ENCODE assay signal across 9 cellular contexts in the genomic region with DNA sequence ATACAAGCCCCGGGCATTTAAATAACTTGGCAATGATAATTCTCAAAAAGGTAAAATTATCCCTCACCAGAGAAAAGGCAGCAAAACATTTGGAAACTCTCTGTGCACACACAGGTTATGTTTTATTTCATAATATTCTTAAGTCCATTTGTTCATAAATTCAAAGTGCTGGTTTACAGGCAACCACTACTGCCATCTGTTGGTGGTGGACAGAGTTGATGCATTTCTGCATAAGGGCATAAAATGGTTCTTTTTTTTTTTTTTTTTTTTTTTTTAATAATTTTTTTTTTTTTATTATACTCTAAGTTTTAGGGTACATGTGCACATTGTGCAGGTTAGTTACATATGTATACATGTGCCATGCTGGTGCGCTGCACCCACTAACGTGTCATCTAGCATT. TPM values are rescaled to one million over a fixed set of nuclear protein-coding genes. Genes with fewer than 3 reads are reported as not detected.
A peak's percentile ranks its signal among the peaks of the same experiment; 100 is the strongest.
DNase-seq lines count a peak whose midpoint lies in the region; ATAC-seq and TF ChIP-seq lines count a peak whose summit lies in the region.
"Had no signal": no experiment of that assay in that cellular context is flagged by ENCODE, and none has a peak within 500 bp of the region (broad histone marks: within the 10 kb centered on the region; RNA-seq: fewer than 3 reads in every experiment).

No MANE protein-coding gene starts in this region.

- TF ChIP-seq POLR2A in GM18505 (IDR thresholded peaks at IDR 0.05; ENCODE audit: borderline replicate concordance, extremely low read depth, insufficient read depth, insufficient read length), result no peak

- H3K9me3 Mint-ChIP-seq in activated CD4-positive, alpha-beta memory T cell treated with anti-CD3 and anti-CD28 coated beads, Interleukin-2, amount 10 ng/mL, durations not matched to agents 7 days and 5 days, result peaks cover 4% of the 10 kb centered on the region

- DNase-seq in GM03348 (ENCODE audit: low spot score), result peak; percentile 72
- DNase-seq in LHCN-M2 (ENCODE audit: low read depth), result peak; percentile 69
- DNase-seq in activated CD4-positive, alpha-beta memory T cell treated with anti-CD3 and anti-CD28 coated beads, Interleukin-2, amount 10 ng/mL, durations not matched to agents 7 days and 5 days, result peak; percentile 60
- DNase-seq in foreskin melanocyte, result peak; percentile 47
- peak; percentile 76 for DNase-seq in stimulated activated CD4-positive, alpha-beta T cell treated with anti-CD3 and anti-CD28 coated beads, Interleukin-4, amount 100 ng/mL, for 24 hours
- DNase-seq: activated B cell treated with CpG ODN at 0.5 μM for 24 hours had no signal

- no peak overlapping the region for H3K4me3 Mint-ChIP-seq in activated CD4-positive, alpha-beta memory T cell treated with anti-CD3 and anti-CD28 coated beads, Interleukin-2, amount 10 ng/mL, durations not matched to agents 7 days and 5 days
- H3K4me3 Mint-ChIP-seq: activated B cell treated with CpG ODN at 0.5 μM for 24 hours had no signal

- POLR2A ChIA-PET in activated CD4-positive, alpha-beta memory T cell treated with anti-CD3 and anti-CD28 coated beads, Interleukin-2, amount 10 ng/mL, durations not matched to agents 7 days and 5 days (lab: Charles Lee), result no interaction called here

- peaks cover 6% of the 10 kb centered on the region for H3K4me1 Mint-ChIP-seq in activated CD4-positive, alpha-beta memory T cell treated with anti-CD3 and anti-CD28 coated beads, Interleukin-2, amount 10 ng/mL, durations not matched to agents 7 days and 5 days
- H3K4me1 Mint-ChIP-seq: activated B cell treated with CpG ODN at 0.5 μM for 24 hours had no signal

- no peak overlapping the region for H3K27ac Mint-ChIP-seq in activated CD4-positive, alpha-beta memory T cell treated with anti-CD3 and anti-CD28 coated beads, Interleukin-2, amount 10 ng/mL, durations not matched to agents 7 days and 5 days
- H3K27ac Mint-ChIP-seq: activated B cell treated with CpG ODN at 0.5 μM for 24 hours had no signal

- no peak for ATAC-seq in HG03196 (IDR thresholded peaks at IDR 0.05; ENCODE audit: unreplicated experiment)
- ATAC-seq in GM18505 (IDR thresholded peaks at IDR 0.05; ENCODE audit: unreplicated experiment), result no peak
- ATAC-seq in GM21737 (IDR thresholded peaks at IDR 0.05; ENCODE audit: unreplicated experiment), result no peak

- CTCF ChIA-PET in activated CD4-positive, alpha-beta memory T cell treated with anti-CD3 and anti-CD28 coated beads, Interleukin-2, amount 10 ng/mL, durations not matched to agents 7 days and 5 days (lab: Charles Lee), result interaction anchor here (0.6 to 0.7 kb wide), 2 partner anchors 33 to 81 kb away, joined by 3 read pairs; no protein-coding TSS in a partner anchor

- no peaks in the 10 kb centered on the region for H3K27me3 Mint-ChIP-seq in activated CD4-positive, alpha-beta memory T cell treated with anti-CD3 and anti-CD28 coated beads, Interleukin-2, amount 10 ng/mL, durations not matched to agents 7 days and 5 days
- H3K27me3 Mint-ChIP-seq: activated B cell treated with CpG ODN at 0.5 μM for 24 hours had no signal

- peaks cover 3% of the 10 kb centered on the region for H3K36me3 Mint-ChIP-seq in activated CD4-positive, alpha-beta memory T cell treated with anti-CD3 and anti-CD28 coated beads, Interleukin-2, amount 10 ng/mL, durations not matched to agents 7 days and 5 days (ENCODE audit: low read depth)

RNA-seq across cellular contexts. Expression of gene IL21, which starts 31.5 kb away (rescaled TPM):
- not detected in 2 replicates for total RNA-seq in LHCN-M2 (2014; rRNA removed)
- not detected for polyA plus RNA-seq in LHCN-M2 (2012)
- total RNA-seq in activated CD4-positive, alpha-beta memory T cell treated with anti-CD3 and anti-CD28 coated beads, Interleukin-2, amount 10 ng/mL, durations not matched to agents 7 days and 5 days, result 1 to 10 TPM; 2.8 to 3.1 TPM
- total RNA-seq: activated B cell treated with CpG ODN at 0.5 μM for 24 hours had no signal
